ENCODE assay signal across 29 cellular contexts in genomic region chr17:35796942-35797341, GRCh38. TPM values are rescaled to one million over a fixed set of nuclear protein-coding genes. Genes with fewer than 3 reads are reported as not detected.
"Had no signal": no experiment of that assay in that cellular context is flagged by ENCODE, and none has a peak within 500 bp of the region (broad histone marks: within the 10 kb centered on the region; RNA-seq: fewer than 3 reads in every experiment).

No MANE protein-coding gene starts in this region.

- DNase-seq: activated CD4-positive, alpha-beta T cell treated with anti-CD3 and anti-CD28 coated beads, Interleukin-2, amount 10 ng/mL, durations not matched to agents 24 days and 14 days; activated CD4-positive, alpha-beta T cell treated with anti-CD3 and anti-CD28 coated beads, Interleukin-2, amount 50 U/mL, for 4 hours; activated CD8-positive, alpha-beta memory T cell treated with anti-CD3 and anti-CD28 coated beads, Interleukin-2, amount 50 U/mL, for 4 hours; activated CD8-positive, alpha-beta T cell treated with anti-CD3 and anti-CD28 coated beads, Interleukin-2, amount 10 ng/mL, durations not matched to agents 7 days and 5 days; activated effector memory CD4-positive, alpha-beta T cell treated with Interleukin-2 at 50 U/mL for 16 hours; activated naive CD4-positive, alpha-beta T cell treated with anti-CD3 and anti-CD28 coated beads, Interleukin-2, amount 50 U/mL, for 16 hours; activated naive CD8-positive, alpha-beta T cell treated with anti-CD3 and anti-CD28 coated beads for 36 hours; amniotic stem cell; aorta; Karpas-422; NCI-H1105; NCI-H1417 treated with DMSO at 0.1 percent for 48 hours; NCI-H187 treated with DMSO at 0.1 percent for 48 hours; NCI-H2081; NCI-H2171 treated with DMSO at 0.1 percent for 48 hours; NCI-H226; NCI-H446 treated with DMSO at 0.1 percent for 48 hours; NCI-H524; NCI-H82; SHP77; SJCRH30; T1000 had no signal

- H3K9me3 Mint-ChIP-seq: activated CD4-positive, alpha-beta T cell treated with anti-CD3 and anti-CD28 coated beads, Interleukin-2, amount 10 ng/mL, durations not matched to agents 24 days and 14 days; activated naive CD8-positive, alpha-beta T cell treated with anti-CD3 and anti-CD28 coated beads for 36 hours had no signal

- ATAC-seq: activated CD8-positive, alpha-beta T cell treated with anti-CD3 and anti-CD28 coated beads, Interleukin-2, amount 10 ng/mL, durations not matched to agents 7 days and 5 days; Panc1 had no signal

- H3K4me1 ChIP-seq: SJCRH30 had no signal

- H3K36me3 ChIP-seq: cardiac muscle cell, SJCRH30 had no signal

- H3K27ac ChIP-seq: cardiac muscle cell, SJCRH30, SK-N-MC had no signal

- H3K9me3 ChIP-seq: SJCRH30 had no signal

- H3K27ac Mint-ChIP-seq: activated CD4-positive, alpha-beta T cell treated with anti-CD3 and anti-CD28 coated beads, Interleukin-2, amount 10 ng/mL, durations not matched to agents 24 days and 14 days; activated CD8-positive, alpha-beta T cell treated with anti-CD3 and anti-CD28 coated beads, Interleukin-2, amount 10 ng/mL, durations not matched to agents 7 days and 5 days; activated naive CD8-positive, alpha-beta T cell treated with anti-CD3 and anti-CD28 coated beads for 36 hours had no signal

- H3K36me3 Mint-ChIP-seq: activated naive CD8-positive, alpha-beta T cell treated with anti-CD3 and anti-CD28 coated beads for 36 hours had no signal

- H3K4me3 ChIP-seq: cardiac muscle cell, SJCRH30, SK-N-MC had no signal

RNA-seq across cellular contexts. Expression of gene MMP28, which starts 1.5 kb away (rescaled TPM):
- total RNA-seq: activated CD4-positive, alpha-beta T cell treated with anti-CD3 and anti-CD28 coated beads, Interleukin-2, amount 10 ng/mL, durations not matched to agents 24 days and 14 days; activated CD8-positive, alpha-beta T cell treated with anti-CD3 and anti-CD28 coated beads, Interleukin-2, amount 10 ng/mL, durations not matched to agents 7 days and 5 days; cardiac muscle cell; RPMI7951; SJCRH30; T-helper 1 cell treated with Interleukin-12 subunit alpha and Interleukin-12 subunit beta and Interleukin-4 antibody, amounts not matched to agents 30 ng/mL and 1 ng/mL, for 36 hours; T-helper 2 cell treated with Interferon-gamma antibody and Interleukin-4, amounts not matched to agents 100 ng/mL and 5 ng/mL, for 36 hours had no signal

RNA-seq across cellular contexts. Expression of gene C17orf50, which starts 36.3 kb away (rescaled TPM):
- total RNA-seq: activated CD4-positive, alpha-beta T cell treated with anti-CD3 and anti-CD28 coated beads, Interleukin-2, amount 10 ng/mL, durations not matched to agents 24 days and 14 days; activated CD8-positive, alpha-beta T cell treated with anti-CD3 and anti-CD28 coated beads, Interleukin-2, amount 10 ng/mL, durations not matched to agents 7 days and 5 days; activated naive CD8-positive, alpha-beta T cell treated with anti-CD3 and anti-CD28 coated beads for 36 hours; aorta; MCF 10A; RPMI7951; SJCRH30; T-helper 1 cell treated with Interleukin-12 subunit alpha and Interleukin-12 subunit beta and Interleukin-4 antibody, amounts not matched to agents 30 ng/mL and 1 ng/mL, for 36 hours; T-helper 2 cell treated with Interferon-gamma antibody and Interleukin-4, amounts not matched to agents 100 ng/mL and 5 ng/mL, for 36 hours had no signal

RNA-seq across cellular contexts. Expression of gene GAS2L2, which starts 43.9 kb away (rescaled TPM):
- total RNA-seq: activated CD4-positive, alpha-beta T cell treated with anti-CD3 and anti-CD28 coated beads, Interleukin-2, amount 10 ng/mL, durations not matched to agents 24 days and 14 days; activated CD8-positive, alpha-beta T cell treated with anti-CD3 and anti-CD28 coated beads, Interleukin-2, amount 10 ng/mL, durations not matched to agents 7 days and 5 days; aorta; cardiac muscle cell; RPMI7951; SJCRH30; T-helper 1 cell treated with Interleukin-12 subunit alpha and Interleukin-12 subunit beta and Interleukin-4 antibody, amounts not matched to agents 30 ng/mL and 1 ng/mL, for 36 hours; T-helper 2 cell treated with Interferon-gamma antibody and Interleukin-4, amounts not matched to agents 100 ng/mL and 5 ng/mL, for 36 hours had no signal
